Comparison of ENCODE assay signal across 8 cellular contexts in genomic region chr18:34707670-34708069, GRCh38. TPM values are rescaled to one million over a fixed set of nuclear protein-coding genes. Genes with fewer than 3 reads are reported as not detected.
DNase-seq lines count a peak whose midpoint lies in the region.

No MANE protein-coding gene starts in this region.

- H3K9me3 ChIP-seq in iPS-18a (ENCODE audit: control insufficient read depth, low read depth, low read length): no peaks in the 10 kb centered on the region

- no peaks in the 10 kb centered on the region for H3K27me3 ChIP-seq in iPS-18a (ENCODE audit: control insufficient read depth, insufficient read depth, low read length)

- peak; percentile 64 for DNase-seq in AG08396 (ENCODE audit: low spot score)
- DNase-seq in M059J (ENCODE audit: low read depth): peak; percentile 95
- DNase-seq in amniotic stem cell (lab: John Stamatoyannopoulos, UW): peak; percentile 86
- no peak for DNase-seq in activated effector memory CD4-positive, alpha-beta T cell treated with Interleukin-2 at 50 U/mL for 16 hours
- DNase-seq in CD1c-positive myeloid dendritic cell (ENCODE audit: extremely low spot score): no peak
- no peak for DNase-seq in SKM-1 (lab: John Stamatoyannopoulos, UW; ENCODE audit: unreplicated experiment)

- no peak overlapping the region for H3K27ac ChIP-seq in iPS-18a (ENCODE audit: low read length)
- H3K27ac ChIP-seq in urinary bladder (ENCODE audit: low read depth): peak overlapping the region; percentile 10

- H3K4me3 ChIP-seq in iPS-18a (ENCODE audit: low read length) (no peak overlapping the region), urinary bladder (ENCODE audit: low read depth, low read length) (no peak overlapping the region)

- H3K36me3 ChIP-seq in iPS-18a (ENCODE audit: control insufficient read depth, low read depth, low read length) (no peaks in the 10 kb centered on the region), urinary bladder (ENCODE audit: insufficient read depth) (no peaks in the 10 kb centered on the region)

- H3K4me1 ChIP-seq in iPS-18a (ENCODE audit: control insufficient read depth, low read depth, low read length): peaks cover 41% of the 10 kb centered on the region
- H3K4me1 ChIP-seq in urinary bladder (ENCODE audit: insufficient read depth): no peaks in the 10 kb centered on the region

- 6% methylated on average over 4 of the region's 4 CpGs for WGBS in urinary bladder

- peak overlapping the region; percentile 25 for H3K9ac ChIP-seq in iPS-18a (ENCODE audit: low read length)

RNA-seq across cellular contexts. Expression of gene DTNA, which starts 2.4 kb away (rescaled TPM):
- total RNA-seq in M059J (2014; rRNA removed; shearing (Covaris generic)): 3.0 and 5.2 TPM in 2 replicates
- 31.7 TPM for total RNA-seq in urinary bladder
- 119 TPM for polyA plus RNA-seq in urinary bladder

Comparison
In these comparisons a context has a peak if more than half of its experiments do, and no peak if none do; other contexts are left out.
1. DNase-seq: peak in AG08396 (single experiment), M059J (single experiment) and amniotic stem cell (single experiment); none in activated effector memory CD4-positive, alpha-beta T cell treated with Interleukin-2 at 50 U/mL for 16 hours (single experiment), CD1c-positive myeloid dendritic cell (single experiment) and SKM-1 (single experiment).